8 cellular contexts compared by ENCODE assay signal in the genomic region with DNA sequence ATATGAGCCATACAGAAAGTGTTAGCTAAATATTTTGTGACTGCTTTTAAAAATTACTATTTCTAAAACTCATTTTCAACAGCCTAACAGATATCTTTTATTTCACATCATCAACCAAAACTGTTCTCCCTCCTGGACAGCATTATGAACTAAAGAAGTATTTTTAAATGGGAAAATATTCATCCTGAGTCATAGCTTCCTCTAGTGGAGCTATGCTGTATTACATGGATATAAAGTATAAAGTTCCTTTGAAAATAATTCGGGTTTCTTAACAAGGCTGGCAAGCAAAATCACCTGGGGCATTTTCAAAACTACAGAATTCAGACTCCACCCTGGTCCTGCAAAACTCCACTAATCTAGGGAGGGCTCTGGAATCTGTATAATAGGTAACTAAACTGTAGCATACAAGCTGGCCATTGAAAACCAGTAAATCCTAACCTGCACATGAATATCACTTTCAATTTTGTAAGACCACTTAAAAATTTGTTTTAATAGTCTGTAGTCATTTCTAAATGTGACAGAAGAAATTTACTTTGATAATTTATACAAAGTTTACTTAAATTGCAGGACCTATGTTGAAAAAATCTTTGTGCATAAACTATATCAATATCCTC. TPM values are rescaled to one million over a fixed set of nuclear protein-coding genes. Genes with fewer than 3 reads are reported as not detected.
A peak's percentile ranks its signal among the peaks of the same experiment; 100 is the strongest.
DNase-seq lines count a peak whose midpoint lies in the region; ATAC-seq, FAIRE-seq and TF ChIP-seq lines count a peak whose summit lies in the region.

No MANE protein-coding gene starts in this region.

- no peak overlapping the region for H2AFZ ChIP-seq in DND-41 (ENCODE audit: low read depth, low read length)

- H3K27ac Mint-ChIP-seq in activated naive CD4-positive, alpha-beta T cell treated with anti-CD3 and anti-CD28 coated beads, Interleukin-2, amount 50 U/mL, for 72 hours = no peak overlapping the region

- no peaks in the 10 kb centered on the region for H3K27me3 ChIP-seq in DND-41 (ENCODE audit: insufficient read depth, low read length, poor library complexity)

- no peak overlapping the region for H3K9ac ChIP-seq in DND-41 (ENCODE audit: low read depth, low read length)

- TF ChIP-seq CTCF in DND-41 (IDR thresholded peaks at IDR 0.05; ENCODE audit: borderline replicate concordance, extremely low read depth, low read length, poor library complexity, severe bottlenecking) (peak; percentile 22), retinal pigment epithelial cell (conservative IDR thresholded peaks at IDR 0.05; ENCODE audit: low read depth, low read length) (peak; percentile 77)

- no peaks in the 10 kb centered on the region for H3K36me3 Mint-ChIP-seq in activated naive CD4-positive, alpha-beta T cell treated with anti-CD3 and anti-CD28 coated beads, Interleukin-2, amount 50 U/mL, for 72 hours

- no peak overlapping the region for H3K4me3 ChIP-seq in DND-41 (ENCODE audit: low read depth in 1 of 2, low read length in 2 of 2)
- H3K4me3 ChIP-seq in retinal pigment epithelial cell (ENCODE audit: low read length) = no peak overlapping the region

- H3K9me3 Mint-ChIP-seq in activated naive CD4-positive, alpha-beta T cell treated with anti-CD3 and anti-CD28 coated beads, Interleukin-2, amount 50 U/mL, for 72 hours = no peaks in the 10 kb centered on the region

- no peak overlapping the region for H3K4me2 ChIP-seq in DND-41 (ENCODE audit: insufficient read depth, low read length)

- no peak for DNase-seq in DND-41
- DNase-seq in H4 (ENCODE audit: low spot score) = peak; percentile 61
- DNase-seq in NCI-H526 treated with DMSO at 0.1 percent for 48 hours (lab: John Stamatoyannopoulos, UW) = peak; percentile 16
- no peak for DNase-seq in retinal pigment epithelial cell (ENCODE audit: low read depth)
- DNase-seq in UCSD-AML1 (lab: John Stamatoyannopoulos, UW; ENCODE audit: unreplicated experiment) = no peak
- no peak for DNase-seq in GF-D8 (lab: John Stamatoyannopoulos, UW)
- no peak for DNase-seq in activated naive CD4-positive, alpha-beta T cell treated with anti-CD3 and anti-CD28 coated beads, Interleukin-2, amount 50 U/mL, for 72 hours (ENCODE audit: low spot score in 2 of 2)

- no peaks in the 10 kb centered on the region for H3K4me1 ChIP-seq in DND-41 (ENCODE audit: insufficient read depth, low read length)

- H3K79me2 ChIP-seq in DND-41 (ENCODE audit: insufficient read depth, low read length) = no peaks in the 10 kb centered on the region

- H3K36me3 ChIP-seq in DND-41 (ENCODE audit: insufficient read depth, low read length) = no peaks in the 10 kb centered on the region

- H3K27ac ChIP-seq in DND-41 (ENCODE audit: low read length) = no peak overlapping the region

- no peaks in the 10 kb centered on the region for H3K9me3 ChIP-seq in DND-41 (ENCODE audit: insufficient read depth, low read length, severe bottlenecking)

- FAIRE-seq in endometrium (lab: Jason Lieb, UNC) = peak; percentile 83

- no peak for ATAC-seq in DND-41 (ENCODE audit: insufficient read depth, low read depth)
- ATAC-seq in activated naive CD4-positive, alpha-beta T cell treated with anti-CD3 and anti-CD28 coated beads, Interleukin-2, amount 50 U/mL, for 72 hours = no peak

- H4K20me1 ChIP-seq in DND-41 (ENCODE audit: insufficient read depth, low read length) = no peaks in the 10 kb centered on the region

RNA-seq across cellular contexts. Expression of gene SCIN, which starts 53.5 kb away (rescaled TPM):
- total RNA-seq in H4 (2014; rRNA removed; shearing (Covaris generic)) = 0.35 and 0.37 TPM in 2 replicates
- under 1 TPM in 1 of 2 donors, not detected in 1; 0.80 TPM for total RNA-seq in activated naive CD4-positive, alpha-beta T cell treated with anti-CD3 and anti-CD28 coated beads, Interleukin-2, amount 50 U/mL, for 72 hours

Comparison
In these comparisons a context has a peak if more than half of its experiments do, and no peak if none do; other contexts are left out.
1. DNase-seq: peak in H4 (single experiment) and NCI-H526 treated with DMSO at 0.1 percent for 48 hours (single experiment); none in DND-41 (single experiment), retinal pigment epithelial cell (single experiment), UCSD-AML1 (single experiment), GF-D8 (single experiment) and activated naive CD4-positive, alpha-beta T cell treated with anti-CD3 and anti-CD28 coated beads, Interleukin-2, amount 50 U/mL, for 72 hours (0 of 2).